Comparison of ENCODE assay signal across 8 cellular contexts in genomic region chr3:189022576-189023463, GRCh38.
DNase-seq lines count a peak whose midpoint lies in the region; ATAC-seq and TF ChIP-seq lines count a peak whose summit lies in the region.
"Not testable (repeated sequence)": the region's sequence is repeated elsewhere in the genome, so short reads cannot be mapped to it uniquely, and the experiment has no call there.

No MANE protein-coding gene starts in this region.

- not testable (repeated sequence) for H3K4me1 ChIP-seq in A673 (ENCODE audit: insufficient read depth, low read length, poor library complexity, severe bottlenecking); GM23338 (ENCODE audit: insufficient read depth); PC-3 (ENCODE audit: insufficient read depth, low read length); mesendoderm (ENCODE audit: control insufficient read depth, low read depth, low read length)

- not testable (repeated sequence) for H3K4ac ChIP-seq in mesendoderm (ENCODE audit: low read depth, low read length)

- peak overlapping the region; percentile 92 for H3K27ac Mint-ChIP-seq in GM23338
- peak overlapping the region; percentile 62 for H3K27ac Mint-ChIP-seq in glutamatergic neuron (ENCODE audit: unreplicated experiment)
- H3K27ac Mint-ChIP-seq in stimulated activated effector memory CD8-positive, alpha-beta T cell treated with anti-CD3 and anti-CD28 coated beads, Interleukin-12 subunit alpha, Interleukin-12 subunit beta, amount 100 ng/mL, for 72 hours: not testable (repeated sequence)

- not testable (repeated sequence) for H4K5ac ChIP-seq in mesendoderm (ENCODE audit: low read length)

- not testable (repeated sequence) for TF ChIP-seq CTCF in A673 (conservative IDR thresholded peaks at IDR 0.05; ENCODE audit: low read depth, low read length); GM23338 (conservative IDR thresholded peaks at IDR 0.05; ENCODE audit: low read depth in 2 of 2); PC-3 (conservative IDR thresholded peaks at IDR 0.05; ENCODE audit: low read depth, low read length); glutamatergic neuron (IDR thresholded peaks at IDR 0.05; ENCODE audit: partially characterized antibody, unreplicated experiment)

- not testable (repeated sequence) for H3F3A ChIP-seq in GM23338 (replicated peaks; ENCODE audit: low read depth); PC-3 (ENCODE audit: low read length, unreplicated experiment)

- not testable (repeated sequence) for H3K9me3 ChIP-seq in A673 (ENCODE audit: low read depth, low read length, poor library complexity, severe bottlenecking); PC-3 (ENCODE audit: low read length)

- not testable (repeated sequence) for H3K27ac ChIP-seq in A673 (ENCODE audit: low read depth, low read length, poor library complexity, severe bottlenecking); mesendoderm (ENCODE audit: low read depth, low read length)
- H3K27ac ChIP-seq in GM23338 (ENCODE audit: low read depth): peak overlapping the region; percentile 72; the same call in 1 of the 2 replicates
- peak overlapping the region; percentile 7; the same call in 1 of the 2 replicates for H3K27ac ChIP-seq in PC-3 (ENCODE audit: low read length)

- H3K36me3 Mint-ChIP-seq in GM23338 (ENCODE audit: low read depth): peaks cover 13% of the 10 kb centered on the region
- H3K36me3 Mint-ChIP-seq in glutamatergic neuron (ENCODE audit: unreplicated experiment); stimulated activated effector memory CD8-positive, alpha-beta T cell treated with anti-CD3 and anti-CD28 coated beads, Interleukin-12 subunit alpha, Interleukin-12 subunit beta, amount 100 ng/mL, for 72 hours: not testable (repeated sequence)

- H2AFZ ChIP-seq in GM23338: peak overlapping the region; percentile 69
- peak overlapping the region; percentile 83 for H2AFZ ChIP-seq in PC-3 (ENCODE audit: low read length)

- not testable (repeated sequence) for H3K4me3 ChIP-seq in A673 (ENCODE audit: low read depth, low read length, poor library complexity, severe bottlenecking); mesendoderm (ENCODE audit: low read length)
- peak overlapping the region; percentile 53 for H3K4me3 ChIP-seq in GM23338
- H3K4me3 ChIP-seq in PC-3 (ENCODE audit: low read length): peak overlapping the region; percentile 64

- not testable (repeated sequence) for H2AK5ac ChIP-seq in mesendoderm (ENCODE audit: low read length)

- not testable (repeated sequence) for H4K8ac ChIP-seq in mesendoderm (ENCODE audit: low read depth, low read length)

- peaks cover 17% of the 10 kb centered on the region for H3K9me3 Mint-ChIP-seq in GM23338
- H3K9me3 Mint-ChIP-seq in glutamatergic neuron (ENCODE audit: unreplicated experiment); stimulated activated effector memory CD8-positive, alpha-beta T cell treated with anti-CD3 and anti-CD28 coated beads, Interleukin-12 subunit alpha, Interleukin-12 subunit beta, amount 100 ng/mL, for 72 hours: not testable (repeated sequence)

- H3K4me3 Mint-ChIP-seq in GM23338 (peak overlapping the region; percentile 61), glutamatergic neuron (ENCODE audit: unreplicated experiment) (peak overlapping the region; percentile 74)
- H3K4me3 Mint-ChIP-seq in stimulated activated effector memory CD8-positive, alpha-beta T cell treated with anti-CD3 and anti-CD28 coated beads, Interleukin-12 subunit alpha, Interleukin-12 subunit beta, amount 100 ng/mL, for 72 hours: peak overlapping the region; percentile 45

- not testable (repeated sequence) for H2BK5ac ChIP-seq in mesendoderm (ENCODE audit: low read length)

- H2BK120ac ChIP-seq in mesendoderm (ENCODE audit: low read depth, low read length): not testable (repeated sequence)

- POLR2A ChIA-PET in A673 (lab: Charles Lee; ENCODE audit: low non-redundant PET): interaction anchor here (0.6 kb wide), 1 partner anchor 288 kb away, joined by 3 read pairs; no protein-coding TSS in a partner anchor
- POLR2A ChIA-PET in PC-3 (lab: Charles Lee; ENCODE audit: unreplicated experiment): not testable (repeated sequence)

- H3K27me3 Mint-ChIP-seq in GM23338 (ENCODE audit: insufficient read depth, low read depth, poor library complexity); glutamatergic neuron (ENCODE audit: unreplicated experiment): not testable (repeated sequence)

- not testable (repeated sequence) for ATAC-seq in GM23338; stimulated activated effector memory CD8-positive, alpha-beta T cell treated with anti-CD3 and anti-CD28 coated beads, Interleukin-12 subunit alpha, Interleukin-12 subunit beta, amount 100 ng/mL, for 72 hours
- ATAC-seq in PC-3: peak; percentile 58

- H2BK15ac ChIP-seq in mesendoderm (replicated peaks; ENCODE audit: low read depth): not testable (repeated sequence)

- CTCF ChIA-PET in A673 (lab: Charles Lee); PC-3 (lab: Charles Lee): not testable (repeated sequence)

- not testable (repeated sequence) for BruUV-seq in A673 (replicated peaks; lab: Mats Ljungman, UMichigan)
- TSS peak; percentile 38 for BruUV-seq in PC-3 (replicated peaks; lab: Mats Ljungman, UMichigan)

- H3K56ac ChIP-seq in mesendoderm (ENCODE audit: low read length): not testable (repeated sequence)

- H3K4me2 ChIP-seq in GM23338: peak overlapping the region; percentile 44
- H3K4me2 ChIP-seq in PC-3 (ENCODE audit: low read length): peak overlapping the region; percentile 86
- not testable (repeated sequence) for H3K4me2 ChIP-seq in mesendoderm (ENCODE audit: low read length)

- not testable (repeated sequence) for H3K4me1 Mint-ChIP-seq in GM23338; glutamatergic neuron (ENCODE audit: low read depth, unreplicated experiment); stimulated activated effector memory CD8-positive, alpha-beta T cell treated with anti-CD3 and anti-CD28 coated beads, Interleukin-12 subunit alpha, Interleukin-12 subunit beta, amount 100 ng/mL, for 72 hours

- H3K36me3 ChIP-seq in A673 (ENCODE audit: insufficient read depth, low read length, poor library complexity, severe bottlenecking); GM23338 (ENCODE audit: insufficient read depth); PC-3 (ENCODE audit: low read depth, low read length); mesendoderm (ENCODE audit: control insufficient read depth, insufficient read depth, low read length): not testable (repeated sequence)

- H3K27me3 ChIP-seq in A673 (replicated peaks; ENCODE audit: insufficient read depth, low read depth, low read length, poor library complexity); GM23338 (ENCODE audit: insufficient read depth); PC-3 (ENCODE audit: low read length); mesendoderm (ENCODE audit: insufficient read depth, low read length, poor library complexity): not testable (repeated sequence)

- H3K9me2 ChIP-seq in GM23338 (ENCODE audit: insufficient read depth); PC-3 (replicated peaks; ENCODE audit: low read length): not testable (repeated sequence)

- not testable (repeated sequence) for H3K18ac ChIP-seq in mesendoderm (ENCODE audit: low read length)

- intact Hi-C loops in A673 (cut with micrococcal nuclease; ENCODE audit: unreplicated experiment); PC-3 (cut with micrococcal nuclease): not testable (repeated sequence)

- H3K9ac ChIP-seq in PC-3 (ENCODE audit: low read length): peak overlapping the region; percentile 56
- H3K9ac ChIP-seq in mesendoderm (ENCODE audit: low read length): not testable (repeated sequence)

- not testable (repeated sequence) for H3K23ac ChIP-seq in mesendoderm (ENCODE audit: low read length)

- no CpG with 5 or more reads among the region's 39 CpGs for WGBS in mesendoderm (ENCODE audit: extremely low coverage, insufficient coverage, low lambda C conversion rate)

- not testable (repeated sequence) for H4K20me1 ChIP-seq in GM23338 (replicated peaks; ENCODE audit: insufficient read depth); PC-3 (ENCODE audit: low read length)

- H3K79me2 ChIP-seq in GM23338 (replicated peaks; ENCODE audit: insufficient read depth); PC-3 (ENCODE audit: low read length); mesendoderm (ENCODE audit: control insufficient read depth, insufficient read depth, low read length): not testable (repeated sequence)

- not testable (repeated sequence) for H3K79me1 ChIP-seq in mesendoderm (ENCODE audit: low read length)

- DNase-seq in A673 (ENCODE audit: low spot score) (peak; percentile 19), GM23338 (ENCODE audit: low spot score) (peak; percentile 64), NCI-H2081 (lab: John Stamatoyannopoulos, UW) (peak; percentile 74 to 82), PC-3 (peak; percentile 39), mesendoderm (peak; percentile 53)
- peak; percentile 11 for DNase-seq in activated CD4-positive, alpha-beta T cell treated with anti-CD3 and anti-CD28 coated beads for 48 hours
- not testable (repeated sequence) for DNase-seq in glutamatergic neuron; stimulated activated effector memory CD8-positive, alpha-beta T cell treated with anti-CD3 and anti-CD28 coated beads, Interleukin-12 subunit alpha, Interleukin-12 subunit beta, amount 100 ng/mL, for 72 hours (ENCODE audit: low spot score in 2 of 2)
